ENCODE assay signal across 30 cellular contexts in genomic region chr1:42434340-42434739, GRCh38. TPM values are rescaled to one million over a fixed set of nuclear protein-coding genes. Genes with fewer than 3 reads are reported as not detected.
"Had no signal": no experiment of that assay in that cellular context is flagged by ENCODE, and none has a peak within 500 bp of the region (broad histone marks: within the 10 kb centered on the region; RNA-seq: fewer than 3 reads in every experiment).

No MANE protein-coding gene starts in this region.

- H3K9me3 Mint-ChIP-seq: dendritic cell treated with granulocyte-macrophage colony-stimulating factor and Interleukin-4, amounts not matched to agents 40 ng/mL and 50 ng/mL, for 4 days; effector memory CD8-positive, alpha-beta T cell; endodermal cell; mesothelial cell of epicardium; naive B cell had no signal

- H3K4me1 ChIP-seq: colonic mucosa, gastrocnemius medialis, left lung, lower lobe of right lung had no signal

- H3K4me1 Mint-ChIP-seq: naive B cell had no signal

- DNase-seq: colonic mucosa; cortex of kidney; effector CD4-positive, alpha-beta T cell; effector memory CD8-positive, alpha-beta T cell; endodermal cell; erythroblast; esophagus squamous epithelium; foreskin fibroblast; foreskin melanocyte; gastrocnemius medialis; glutamatergic neuron; head of caudate nucleus; heart right ventricle; hippocampal formation; left cardiac atrium; left lung; left ventricle myocardium superior; lower lobe of right lung; mesenchymal stem cell; mucosa of descending colon; naive B cell had no signal

- H3K36me3 Mint-ChIP-seq: mesothelial cell of epicardium, naive B cell had no signal

- H3K27ac Mint-ChIP-seq: dendritic cell treated with granulocyte-macrophage colony-stimulating factor and Interleukin-4, amounts not matched to agents 40 ng/mL and 50 ng/mL, for 4 days; effector memory CD8-positive, alpha-beta T cell; endodermal cell; mesothelial cell of epicardium had no signal

- H3K27me3 ChIP-seq: colonic mucosa, esophagus squamous epithelium, gastrocnemius medialis, heart right ventricle, left lung had no signal

- ATAC-seq: effector memory CD8-positive, alpha-beta T cell; esophagus mucosa; gastrocnemius medialis; heart right ventricle; left cardiac atrium; left lung; left ventricle myocardium superior; lower lobe of right lung; mucosa of descending colon had no signal

- H3K36me3 ChIP-seq: colonic mucosa, esophagus squamous epithelium, gastrocnemius medialis, heart right ventricle, left lung, lower lobe of right lung had no signal

- FAIRE-seq: endometrium, islet of Langerhans, keratinocyte had no signal

- H3K9me3 ChIP-seq: colonic mucosa, esophagus squamous epithelium, gastrocnemius medialis, heart right ventricle, left lung, lower lobe of right lung, mucosa of descending colon had no signal

- H3K4me3 Mint-ChIP-seq: dendritic cell treated with granulocyte-macrophage colony-stimulating factor and Interleukin-4, amounts not matched to agents 40 ng/mL and 50 ng/mL, for 4 days; effector memory CD8-positive, alpha-beta T cell; endodermal cell; mesothelial cell of epicardium; naive B cell had no signal

- H3K4me3 ChIP-seq: colonic mucosa, esophagus squamous epithelium, gastrocnemius medialis, heart right ventricle, left lung, lower lobe of right lung, mucosa of descending colon had no signal

- H3K27me3 Mint-ChIP-seq: dendritic cell treated with granulocyte-macrophage colony-stimulating factor and Interleukin-4, amounts not matched to agents 40 ng/mL and 50 ng/mL, for 4 days; naive B cell had no signal

- H3K27ac ChIP-seq: colonic mucosa, epithelial cell of prostate, esophagus squamous epithelium, gastrocnemius medialis, heart right ventricle, left lung, lower lobe of right lung had no signal

RNA-seq across cellular contexts. Expression of gene ZMYND12, which starts 21.5 kb away (rescaled TPM):
- total RNA-seq: glomerular endothelial cell, myocyte had no signal

RNA-seq across cellular contexts. Expression of gene RIMKLA, which starts 53.7 kb away (rescaled TPM):
- total RNA-seq: glomerular endothelial cell, myocyte had no signal
- polyA plus RNA-seq: keratinocyte had no signal
